ENCODE assay signal across 10 cellular contexts in genomic region chr12:45966486-45966885, GRCh38. TPM values are rescaled to one million over a fixed set of nuclear protein-coding genes. Genes with fewer than 3 reads are reported as not detected.
DNase-seq lines count a peak whose midpoint lies in the region; ATAC-seq, FAIRE-seq and TF ChIP-seq lines count a peak whose summit lies in the region.
"Had no signal": no experiment of that assay in that cellular context is flagged by ENCODE, and none has a peak within 500 bp of the region (broad histone marks: within the 10 kb centered on the region; RNA-seq: fewer than 3 reads in every experiment).

No MANE protein-coding gene starts in this region.

- H3K9ac ChIP-seq in adipocyte (ENCODE audit: low read length), result peak overlapping the region; percentile 27

- peaks cover 35% of the 10 kb centered on the region for H3K36me3 ChIP-seq in adipocyte (ENCODE audit: control insufficient read depth, insufficient read depth, low read length, severe bottlenecking)
- peaks cover 27% of the 10 kb centered on the region for H3K36me3 ChIP-seq in left ventricle myocardium inferior

- peak overlapping the region; percentile 66 for H3K27ac ChIP-seq in left ventricle myocardium inferior (replicated peaks)

- intact Hi-C loops in left ventricle myocardium inferior (cut with micrococcal nuclease), result no loop called here

- TF ChIP-seq CTCF in left ventricle myocardium inferior (IDR thresholded peaks at IDR 0.05; ENCODE audit: borderline replicate concordance) (no peak), retinal pigment epithelial cell (conservative IDR thresholded peaks at IDR 0.05; ENCODE audit: low read depth, low read length) (no peak)

- peak; percentile 88 for FAIRE-seq in H54 (lab: Jason Lieb, UNC)

- DNase-seq in H54 (ENCODE audit: insufficient read length, low spot score), result peak; percentile 19
- DNase-seq in adipocyte (ENCODE audit: low read depth), result peak; percentile 80
- no peak for DNase-seq in left ventricle myocardium inferior
- DNase-seq in retinal pigment epithelial cell (ENCODE audit: low read depth), result peak; percentile 39
- no peak for DNase-seq in OCI-M2 (lab: John Stamatoyannopoulos, UW; ENCODE audit: unreplicated experiment)
- no peak for DNase-seq in NCI-H2081 (lab: John Stamatoyannopoulos, UW)
- no peak for DNase-seq in stimulated activated CD4-positive, alpha-beta T cell treated with anti-CD3 and anti-CD28 coated beads, Interleukin-4, amount 100 ng/mL, for 24 hours
- DNase-seq: activated naive CD4-positive, alpha-beta T cell treated with Interleukin-2 at 50 U/mL for 16 hours; NCI-H2107 had no signal

- H3K9me3 ChIP-seq in adipocyte (ENCODE audit: control insufficient read depth, low read length) (no peaks in the 10 kb centered on the region), left ventricle myocardium inferior (replicated peaks) (no peaks in the 10 kb centered on the region)

- H3K4me1 ChIP-seq in adipocyte (ENCODE audit: control insufficient read depth, insufficient read depth, low read length) (peaks cover 44% of the 10 kb centered on the region), left ventricle myocardium inferior (peaks cover 84% of the 10 kb centered on the region)

- ATAC-seq in HG03565 (IDR thresholded peaks at IDR 0.05; ENCODE audit: unreplicated experiment), result no peak

- peak overlapping the region; percentile 31 for H3K4me3 ChIP-seq in adipocyte (ENCODE audit: low read length)
- no peak overlapping the region for H3K4me3 ChIP-seq in left ventricle myocardium inferior
- no peak overlapping the region for H3K4me3 ChIP-seq in retinal pigment epithelial cell (ENCODE audit: low read length)

- H3K27me3 ChIP-seq in adipocyte (replicated peaks; ENCODE audit: control insufficient read depth, insufficient read depth, low read length), result no peaks in the 10 kb centered on the region
- H3K27me3 ChIP-seq in left ventricle myocardium inferior (ENCODE audit: low read depth), result no peaks in the 10 kb centered on the region

- no peak for TF ChIP-seq POLR2A in H54 (IDR thresholded peaks at IDR 0.05; ENCODE audit: low read depth, low read length)

RNA-seq across cellular contexts. Expression of gene SCAF11, which starts 23.9 kb away (rescaled TPM):
- 90.7 TPM for total RNA-seq in left ventricle myocardium inferior

Comparison
In these comparisons a context has a peak if more than half of its experiments do, and no peak if none do; other contexts are left out.
1. DNase-seq: peak in H54 (single experiment), adipocyte (single experiment) and retinal pigment epithelial cell (single experiment); none in left ventricle myocardium inferior (single experiment), OCI-M2 (single experiment), NCI-H2081 (0 of 2) and stimulated activated CD4-positive, alpha-beta T cell treated with anti-CD3 and anti-CD28 coated beads, Interleukin-4, amount 100 ng/mL, for 24 hours (single experiment).